ENCODE assay signal across 8 cellular contexts in the genomic region with DNA sequence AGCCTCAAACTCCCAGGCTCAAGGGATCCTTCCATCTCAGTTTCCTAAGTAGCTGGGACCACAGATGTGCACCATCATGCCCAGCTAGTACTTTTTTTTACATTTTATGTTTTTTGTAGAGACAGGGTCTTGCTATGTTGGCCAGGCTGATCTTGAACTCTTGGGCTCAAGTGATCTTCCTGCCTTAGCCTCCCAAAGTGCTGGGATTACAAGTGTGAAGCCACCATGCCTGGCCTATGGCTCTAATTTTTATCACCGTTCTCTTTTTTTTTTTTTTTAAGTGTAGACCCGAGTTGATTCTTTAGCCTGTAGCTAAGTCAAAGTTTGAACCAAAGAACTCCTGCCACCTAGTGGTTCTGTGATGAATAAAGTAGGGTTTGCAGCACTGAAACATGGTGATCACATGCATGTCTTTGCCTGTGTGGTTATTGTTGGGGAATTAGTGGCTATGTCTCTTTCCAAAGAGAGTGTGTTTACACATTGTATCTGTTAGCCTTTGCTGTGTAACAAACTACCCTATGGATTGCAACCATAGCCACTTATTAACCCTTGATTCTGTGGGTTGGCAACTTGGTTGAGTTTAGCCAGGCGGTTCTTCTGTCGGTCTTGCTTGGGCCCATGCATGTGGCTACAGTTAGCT. TPM values are rescaled to one million over a fixed set of nuclear protein-coding genes. Genes with fewer than 3 reads are reported as not detected.
DNase-seq lines count a peak whose midpoint lies in the region; ATAC-seq and TF ChIP-seq lines count a peak whose summit lies in the region.

No MANE protein-coding gene starts in this region.

- no peaks in the 10 kb centered on the region for H3K4me1 ChIP-seq in HCT116 (ENCODE audit: control insufficient read depth in 1 of 2, insufficient read depth in 2 of 2, low read length in 2 of 2)
- no peaks in the 10 kb centered on the region for H3K4me1 ChIP-seq in foreskin keratinocyte
- H3K4me1 ChIP-seq in suprapubic skin: peaks cover 10% of the 10 kb centered on the region

- no peak overlapping the region for H3K9ac ChIP-seq in HCT116 (ENCODE audit: low read length)

- no peak overlapping the region for H3K4me2 ChIP-seq in HCT116 (ENCODE audit: low read length)

- H3K4me1 Mint-ChIP-seq in CD14-positive monocyte (peaks cover 91% of the 10 kb centered on the region), T-cell (peaks cover 6 to 8% (median 7%) of the 10 kb centered on the region in 3 donors)

- no peaks in the 10 kb centered on the region for H3K36me3 ChIP-seq in HCT116 (ENCODE audit: control insufficient read depth in 1 of 2, insufficient read depth in 2 of 2, low read length in 2 of 2)
- H3K36me3 ChIP-seq in suprapubic skin: no peaks in the 10 kb centered on the region

- H3K27ac Mint-ChIP-seq in CD14-positive monocyte: peak overlapping the region; percentile 77 to 99 (median 97)
- H3K27ac Mint-ChIP-seq in T-cell: no peak overlapping the region

- DNase-seq in CD14-positive monocyte (ENCODE audit: low spot score) (no peak), HCT116 (ENCODE audit: low read depth, low spot score) (peak; percentile 51), T-cell (peak in 10 of 34 experiments; percentile 10 to 40 (median 22)), foreskin keratinocyte (peak; percentile 11 to 24), suprapubic skin (ENCODE audit: low spot score in 2 of 2) (no peak)

- H4K20me1 ChIP-seq in HCT116 (ENCODE audit: insufficient read depth): no peaks in the 10 kb centered on the region

- intact Hi-C loops in CD14-positive monocyte (cut with micrococcal nuclease) (loop anchor here in 1 of 2 donors (10.0 kb wide), 1 partner anchor 67 kb away; a partner anchor contains a TSS), HCT116 (cut with micrococcal nuclease) (loop anchor here (2.0 kb wide), 1 partner anchor 61 kb away; no protein-coding TSS in a partner anchor)

- H3K4me3 ChIP-seq in HCT116 (replicated peaks in 1 of 2; ENCODE audit: low read depth in 1 of 2, low read length in 2 of 2) (no peak overlapping the region), suprapubic skin (no peak overlapping the region)

- H3K4me3 Mint-ChIP-seq in CD14-positive monocyte: no peak overlapping the region
- no peak overlapping the region for H3K4me3 Mint-ChIP-seq in T-cell

- H3K27me3 Mint-ChIP-seq in CD14-positive monocyte (ENCODE audit: low read depth in 3 of 3): peaks cover 0 to 9% (median 2%) of the 10 kb centered on the region in 3 donors
- peaks cover 10 to 26% of the 10 kb centered on the region in 2 donors for H3K27me3 Mint-ChIP-seq in T-cell

- TF ChIP-seq POLR2A in HCT116 (IDR thresholded peaks at IDR 0.05; ENCODE audit: borderline replicate concordance, extremely low read depth, insufficient read depth, insufficient read length) (no peak), suprapubic skin (IDR thresholded peaks at IDR 0.05) (no peak)

- 32% methylated on average over 3 of the region's 4 CpGs for WGBS in suprapubic skin

- no peaks in the 10 kb centered on the region for H3K27me3 ChIP-seq in HCT116 (ENCODE audit: insufficient read depth, low read length)
- no peaks in the 10 kb centered on the region for H3K27me3 ChIP-seq in foreskin keratinocyte
- H3K27me3 ChIP-seq in suprapubic skin: peaks cover 8% of the 10 kb centered on the region

- no peaks in the 10 kb centered on the region for H3K79me2 ChIP-seq in HCT116 (ENCODE audit: insufficient read depth, low read length)

- peak; percentile 63 for TF ChIP-seq RAD21 in HCT116 (IDR thresholded peaks at IDR 0.05; ENCODE audit: low read depth)

- BruUV-seq in HCT116 (replicated peaks; lab: Mats Ljungman, UMichigan): no TSS peak

- TF ChIP-seq CTCF in CD14-positive monocyte (IDR thresholded peaks at IDR 0.05): peak; percentile 60
- TF ChIP-seq CTCF in HCT116 (IDR thresholded peaks at IDR 0.05 in 2 of 3, conservative IDR thresholded peaks at IDR 0.05 in 1 of 3; ENCODE audit: borderline replicate concordance in 1 of 3, insufficient read depth in 1 of 3, low read depth in 2 of 3, low read length in 2 of 3): peak; percentile 68 to 76 (median 70); a peak in 5 of 6 replicates
- TF ChIP-seq CTCF in foreskin keratinocyte (conservative IDR thresholded peaks at IDR 0.05): peak; percentile 43
- peak; percentile 34 to 41 for TF ChIP-seq CTCF in suprapubic skin (IDR thresholded peaks at IDR 0.05)

- POLR2A ChIA-PET in HCT116 (lab: Charles Lee) (no interaction called here), T-cell (lab: Charles Lee) (interaction anchor here in 1 of 2 donors (0.5 kb wide), 1 partner anchor 61 kb away, joined by 3 read pairs; no protein-coding TSS in a partner anchor)

- H3K9me3 Mint-ChIP-seq in CD14-positive monocyte (peaks cover 4 to 15% (median 12%) of the 10 kb centered on the region in 7 donors), T-cell (no peaks in the 10 kb centered on the region)

- H3K27ac ChIP-seq in HCT116 (ENCODE audit: low read depth, low read length) (no peak overlapping the region), foreskin keratinocyte (no peak overlapping the region), suprapubic skin (no peak overlapping the region)

- no peaks in the 10 kb centered on the region for H3K9me2 ChIP-seq in HCT116 (ENCODE audit: insufficient read depth)

- RAD21 ChIA-PET in HCT116 (lab: Charles Lee; ENCODE audit: low non-redundant PET in 1 of 2, low total read pairs in 2 of 2, uncharacterized antibody in 2 of 2, unreplicated experiment in 2 of 2): interaction anchor here (0.6 to 1.2 kb wide), 5 partner anchors 20 to 73 kb away, joined by 3 to 5 read pairs (median 4); no protein-coding TSS in a partner anchor

- peak overlapping the region; percentile 16 for H2AFZ ChIP-seq in HCT116 (ENCODE audit: low read depth, low read length, poor library complexity, severe bottlenecking)

- CTCF ChIA-PET in HCT116 (lab: Charles Lee): interaction anchor here (0.6 to 2.2 kb wide), 14 partner anchors 9 to 434 kb away, joined by 3 to 28 read pairs (median 4); a partner anchor contains a TSS
- CTCF ChIA-PET in T-cell (lab: Charles Lee): interaction anchor here (0.6 to 1.8 kb wide), 15 partner anchors 8 to 430 kb away, joined by 3 to 16 read pairs (median 5); no protein-coding TSS in a partner anchor

- peaks cover 0 to 7% of the 10 kb centered on the region in 2 donors for H3K36me3 Mint-ChIP-seq in CD14-positive monocyte
- H3K36me3 Mint-ChIP-seq in T-cell: no peaks in the 10 kb centered on the region

- TF ChIP-seq EP300 in suprapubic skin (IDR thresholded peaks at IDR 0.05): no peak

- ATAC-seq in HCT116 (peak; percentile 84), T-cell (replicated peaks in 1 of 4) (peak; percentile 62 to 73 (median 65)), foreskin keratinocyte (no peak), GM18502 (IDR thresholded peaks at IDR 0.05; ENCODE audit: poor library complexity, unreplicated experiment) (no peak), GM18511 (IDR thresholded peaks at IDR 0.05; ENCODE audit: unreplicated experiment) (no peak), GM19452 (IDR thresholded peaks at IDR 0.05; ENCODE audit: unreplicated experiment) (no peak)

- H3K9me3 ChIP-seq in HCT116 (ENCODE audit: control insufficient read depth in 1 of 2, insufficient read depth in 1 of 2, low read depth in 1 of 2, low read length in 2 of 2): no peaks in the 10 kb centered on the region
- H3K9me3 ChIP-seq in suprapubic skin: peaks cover 4% of the 10 kb centered on the region

TF ChIP-seq in HCT116, 20 proteins besides CTCF, POLR2A, EP300 and RAD21:
- TF ChIP-seq CBX3 (IDR thresholded peaks at IDR 0.05; ENCODE audit: low read depth): no peak
- no peak for TF ChIP-seq SIN3A (IDR thresholded peaks at IDR 0.05; ENCODE audit: low read depth)
- TF ChIP-seq FOSL1 (IDR thresholded peaks at IDR 0.05; ENCODE audit: low read depth): no peak
- TF ChIP-seq SP1 (IDR thresholded peaks at IDR 0.05; ENCODE audit: low read depth): no peak
- no peak for TF ChIP-seq POLR2AphosphoS5 (IDR thresholded peaks at IDR 0.05; ENCODE audit: low read depth, low read length)

RNA-seq across cellular contexts. Expression of a gene that starts 11.6 kb away (rescaled TPM):
- polyA plus RNA-seq in CD14-positive monocyte: not detected
- total RNA-seq in HCT116 (2021; ENCODE audit: unreplicated experiment): not detected
- not detected in 2 replicates for polyA plus RNA-seq in HCT116 (2012)
- not detected for total RNA-seq in T-cell
- total RNA-seq in foreskin keratinocyte: not detected in 2 replicates
- not detected in 2 replicates for polyA plus RNA-seq in foreskin keratinocyte
- total RNA-seq in suprapubic skin: not detected

RNA-seq across cellular contexts. Expression of a gene that starts 31.5 kb away (rescaled TPM):
- not detected for polyA plus RNA-seq in CD14-positive monocyte
- total RNA-seq in HCT116 (2021; ENCODE audit: unreplicated experiment): 10.2 TPM
- polyA plus RNA-seq in HCT116 (2012): 8.4 TPM in 2 replicates
- 100 to 1,000 TPM in 1 of 5 donors, 10 to 100 TPM in 4; 57.2 to 103 (median 80.1) TPM for total RNA-seq in T-cell
- total RNA-seq in foreskin keratinocyte: not detected in 2 replicates
- not detected in 2 replicates for polyA plus RNA-seq in foreskin keratinocyte
- 10 to 100 TPM in 1 of 4 donors, 1 to 10 TPM in 3; 1.8 to 39.6 (median 6.2) TPM for total RNA-seq in suprapubic skin

RNA-seq across cellular contexts. Expression of a gene that starts 56.6 kb away (rescaled TPM):
- polyA plus RNA-seq in CD14-positive monocyte (not detected), foreskin keratinocyte (not detected in 2 replicates)
- total RNA-seq in HCT116 (2021; ENCODE audit: unreplicated experiment) (not detected), T-cell (not detected), foreskin keratinocyte (not detected in 2 replicates), suprapubic skin (not detected)
- polyA plus RNA-seq in HCT116 (2012): not detected in 2 replicates

Comparison
In these comparisons a context has a peak if more than half of its experiments do, and no peak if none do; other contexts are left out.
1. DNase-seq: peak in HCT116 (single experiment) and foreskin keratinocyte (2 of 2); none in CD14-positive monocyte (single experiment) and suprapubic skin (0 of 2).
2. H3K27ac Mint-ChIP-seq: peak in CD14-positive monocyte (7 of 7); none in T-cell (0 of 2).
3. ATAC-seq: peak in HCT116 (single experiment) and T-cell (4 of 4); none in foreskin keratinocyte (single experiment), GM18502 (single experiment), GM18511 (single experiment) and GM19452 (single experiment).
4. Peak in every context shown above with its lines, with median percentiles within 50 percentile points of each other: CTCF ChIP-seq.